In genomic region chr21:28991861-28992525, GRCh38 we compare ENCODE assay signal across 8 cellular contexts. TPM values are rescaled to one million over a fixed set of nuclear protein-coding genes. Genes with fewer than 3 reads are reported as not detected.
DNase-seq lines count a peak whose midpoint lies in the region; ATAC-seq lines count a peak whose summit lies in the region.

No MANE protein-coding gene starts in this region.

- peaks cover 16% of the 10 kb centered on the region for H3K4me1 ChIP-seq in iPS-18a (ENCODE audit: control insufficient read depth, low read depth, low read length)

- H3K27me3 ChIP-seq in iPS-18a (ENCODE audit: control insufficient read depth, insufficient read depth, low read length): no peaks in the 10 kb centered on the region

- H3K27ac ChIP-seq in iPS-18a (ENCODE audit: low read length): peak overlapping the region; percentile 10

- H3K4me3 ChIP-seq in iPS-18a (ENCODE audit: low read length): peak overlapping the region; percentile 86

- H3K9ac ChIP-seq in iPS-18a (ENCODE audit: low read length): peak overlapping the region; percentile 87

- H3K27ac Mint-ChIP-seq in activated naive CD4-positive, alpha-beta T cell treated with anti-CD3 and anti-CD28 coated beads, Interleukin-2, amount 50 U/mL, for 72 hours: peak overlapping the region; percentile 96 to 99
- H3K27ac Mint-ChIP-seq in stimulated activated memory B cell treated with anti-CD40 and anti-IgM and Interleukin-4, amounts not matched to agents 10 μg/mL and 1 μg/mL and 100 μg/mL, for 72 hours: peak overlapping the region; percentile 86

- H3K36me3 ChIP-seq in iPS-18a (ENCODE audit: control insufficient read depth, low read depth, low read length): no peaks in the 10 kb centered on the region

- peaks cover 13 to 16% of the 10 kb centered on the region in 2 donors for H3K36me3 Mint-ChIP-seq in activated naive CD4-positive, alpha-beta T cell treated with anti-CD3 and anti-CD28 coated beads, Interleukin-2, amount 50 U/mL, for 72 hours
- H3K36me3 Mint-ChIP-seq in stimulated activated memory B cell treated with anti-CD40 and anti-IgM and Interleukin-4, amounts not matched to agents 10 μg/mL and 1 μg/mL and 100 μg/mL, for 72 hours: peaks cover 16% of the 10 kb centered on the region

- peak overlapping the region; percentile 88 for H3K4me3 Mint-ChIP-seq in stimulated activated memory B cell treated with anti-CD40 and anti-IgM and Interleukin-4, amounts not matched to agents 10 μg/mL and 1 μg/mL and 100 μg/mL, for 72 hours

- H3K4me1 Mint-ChIP-seq in stimulated activated memory B cell treated with anti-CD40 and anti-IgM and Interleukin-4, amounts not matched to agents 10 μg/mL and 1 μg/mL and 100 μg/mL, for 72 hours: peaks cover 27% of the 10 kb centered on the region

- no peaks in the 10 kb centered on the region for H3K9me3 ChIP-seq in iPS-18a (ENCODE audit: control insufficient read depth, low read depth, low read length)

- ATAC-seq in GM18511 (IDR thresholded peaks at IDR 0.05; ENCODE audit: unreplicated experiment) (peak; percentile 7), HG03442 (IDR thresholded peaks at IDR 0.05; ENCODE audit: unreplicated experiment) (peak; percentile 0), GM19395 (IDR thresholded peaks at IDR 0.05; ENCODE audit: unreplicated experiment) (no peak)
- ATAC-seq in activated naive CD4-positive, alpha-beta T cell treated with anti-CD3 and anti-CD28 coated beads, Interleukin-2, amount 50 U/mL, for 72 hours: no peak
- ATAC-seq in stimulated activated memory B cell treated with anti-CD40 and anti-IgM and Interleukin-4, amounts not matched to agents 10 μg/mL and 1 μg/mL and 100 μg/mL, for 72 hours: no peak

- DNase-seq in activated naive CD4-positive, alpha-beta T cell treated with anti-CD3 and anti-CD28 coated beads, Interleukin-2, amount 50 U/mL, for 72 hours (ENCODE audit: low spot score in 2 of 2): no peak
- DNase-seq in inferior parietal cortex (ENCODE audit: extremely low spot score): no peak
- DNase-seq in stimulated activated CD4-positive, alpha-beta T cell treated with anti-CD3 and anti-CD28 coated beads, Interleukin-4, amount 100 ng/mL, for 4 hours: no peak

- no peaks in the 10 kb centered on the region for H3K9me3 Mint-ChIP-seq in activated naive CD4-positive, alpha-beta T cell treated with anti-CD3 and anti-CD28 coated beads, Interleukin-2, amount 50 U/mL, for 72 hours
- no peaks in the 10 kb centered on the region for H3K9me3 Mint-ChIP-seq in stimulated activated memory B cell treated with anti-CD40 and anti-IgM and Interleukin-4, amounts not matched to agents 10 μg/mL and 1 μg/mL and 100 μg/mL, for 72 hours

- no peaks in the 10 kb centered on the region for H3K27me3 Mint-ChIP-seq in stimulated activated memory B cell treated with anti-CD40 and anti-IgM and Interleukin-4, amounts not matched to agents 10 μg/mL and 1 μg/mL and 100 μg/mL, for 72 hours

RNA-seq across cellular contexts. Expression of gene LTN1, which starts 0.7 kb away (rescaled TPM):
- 10 to 100 TPM; 35.9 to 42.1 TPM for total RNA-seq in activated naive CD4-positive, alpha-beta T cell treated with anti-CD3 and anti-CD28 coated beads, Interleukin-2, amount 50 U/mL, for 72 hours

RNA-seq across cellular contexts. Expression of gene RWDD2B, which starts 27.2 kb away (rescaled TPM):
- 10 to 100 TPM in 1 of 2 donors, 1 to 10 TPM in 1; 4.6 to 13.9 TPM for total RNA-seq in activated naive CD4-positive, alpha-beta T cell treated with anti-CD3 and anti-CD28 coated beads, Interleukin-2, amount 50 U/mL, for 72 hours

RNA-seq across cellular contexts. Expression of gene USP16, which starts 32.5 kb away (rescaled TPM):
- total RNA-seq in activated naive CD4-positive, alpha-beta T cell treated with anti-CD3 and anti-CD28 coated beads, Interleukin-2, amount 50 U/mL, for 72 hours: 10 to 100 TPM; 38.4 to 46.6 TPM

Comparison
In these comparisons a context has a peak if more than half of its experiments do, and no peak if none do; other contexts are left out.
1. ATAC-seq: peak in GM18511 (single experiment) and HG03442 (single experiment); none in activated naive CD4-positive, alpha-beta T cell treated with anti-CD3 and anti-CD28 coated beads, Interleukin-2, amount 50 U/mL, for 72 hours (0 of 2), stimulated activated memory B cell treated with anti-CD40 and anti-IgM and Interleukin-4, amounts not matched to agents 10 μg/mL and 1 μg/mL and 100 μg/mL, for 72 hours (single experiment) and GM19395 (single experiment).